1 cellular context compared by ENCODE assay signal in the genomic region with DNA sequence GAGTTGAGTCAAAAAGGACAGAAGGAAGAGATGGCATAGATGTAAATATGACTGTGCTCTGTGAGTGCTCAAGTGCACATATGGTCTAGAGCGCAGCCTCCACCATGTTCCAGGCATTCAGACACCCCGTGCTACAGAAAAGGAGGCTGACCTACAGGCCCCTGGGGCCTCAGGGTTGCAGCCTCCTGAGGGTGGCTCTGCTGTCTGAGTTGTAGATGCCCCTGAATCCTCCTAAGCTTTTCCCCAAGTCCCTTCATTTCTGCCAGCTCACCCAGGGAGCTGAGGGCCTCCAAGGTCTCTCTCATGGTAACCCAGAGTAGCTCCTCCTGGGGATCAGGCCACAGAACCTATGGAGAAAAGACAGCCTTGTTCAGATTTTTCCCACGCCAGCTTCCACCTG.
TF ChIP-seq lines count a peak whose summit lies in the region.

No MANE protein-coding gene starts in this region.

TF ChIP-seq in neural cell, 6 proteins besides CTCF, POLR2A, EP300 and RAD21 (continued from another document):
- TF ChIP-seq, protein P1, sequence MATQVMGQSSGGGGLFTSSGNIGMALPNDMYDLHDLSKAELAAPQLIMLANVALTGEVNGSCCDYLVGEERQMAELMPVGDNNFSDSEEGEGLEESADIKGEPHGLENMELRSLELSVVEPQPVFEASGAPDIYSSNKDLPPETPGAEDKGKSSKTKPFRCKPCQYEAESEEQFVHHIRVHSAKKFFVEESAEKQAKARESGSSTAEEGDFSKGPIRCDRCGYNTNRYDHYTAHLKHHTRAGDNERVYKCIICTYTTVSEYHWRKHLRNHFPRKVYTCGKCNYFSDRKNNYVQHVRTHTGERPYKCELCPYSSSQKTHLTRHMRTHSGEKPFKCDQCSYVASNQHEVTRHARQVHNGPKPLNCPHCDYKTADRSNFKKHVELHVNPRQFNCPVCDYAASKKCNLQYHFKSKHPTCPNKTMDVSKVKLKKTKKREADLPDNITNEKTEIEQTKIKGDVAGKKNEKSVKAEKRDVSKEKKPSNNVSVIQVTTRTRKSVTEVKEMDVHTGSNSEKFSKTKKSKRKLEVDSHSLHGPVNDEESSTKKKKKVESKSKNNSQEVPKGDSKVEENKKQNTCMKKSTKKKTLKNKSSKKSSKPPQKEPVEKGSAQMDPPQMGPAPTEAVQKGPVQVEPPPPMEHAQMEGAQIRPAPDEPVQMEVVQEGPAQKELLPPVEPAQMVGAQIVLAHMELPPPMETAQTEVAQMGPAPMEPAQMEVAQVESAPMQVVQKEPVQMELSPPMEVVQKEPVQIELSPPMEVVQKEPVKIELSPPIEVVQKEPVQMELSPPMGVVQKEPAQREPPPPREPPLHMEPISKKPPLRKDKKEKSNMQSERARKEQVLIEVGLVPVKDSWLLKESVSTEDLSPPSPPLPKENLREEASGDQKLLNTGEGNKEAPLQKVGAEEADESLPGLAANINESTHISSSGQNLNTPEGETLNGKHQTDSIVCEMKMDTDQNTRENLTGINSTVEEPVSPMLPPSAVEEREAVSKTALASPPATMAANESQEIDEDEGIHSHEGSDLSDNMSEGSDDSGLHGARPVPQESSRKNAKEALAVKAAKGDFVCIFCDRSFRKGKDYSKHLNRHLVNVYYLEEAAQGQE (IDR thresholded peaks at IDR 0.05; ENCODE audit: borderline replicate concordance) = no peak
- TF ChIP-seq TAF1 (IDR thresholded peaks at IDR 0.05; ENCODE audit: low read depth) (no peak), POLR2AphosphoS5 (IDR thresholded peaks at IDR 0.05) (no peak), MXI1 (conservative IDR thresholded peaks at IDR 0.05; ENCODE audit: poor library complexity, severe bottlenecking) (no peak)
